8 cellular contexts compared by ENCODE assay signal in genomic region chr16:70429888-70430666, GRCh38. TPM values are rescaled to one million over a fixed set of nuclear protein-coding genes. Genes with fewer than 3 reads are reported as not detected.
A peak's percentile ranks its signal among the peaks of the same experiment; 100 is the strongest.
DNase-seq lines count a peak whose midpoint lies in the region; ATAC-seq and TF ChIP-seq lines count a peak whose summit lies in the region.

No MANE protein-coding gene starts in this region.

- H3K9me3 ChIP-seq in DND-41 (ENCODE audit: insufficient read depth, low read length, severe bottlenecking) = no peaks in the 10 kb centered on the region

- no peak overlapping the region; the same call in 1 of the 2 replicates for H2AFZ ChIP-seq in DND-41 (ENCODE audit: low read depth, low read length)

- peak overlapping the region; percentile 71 for H3K27ac ChIP-seq in DND-41 (ENCODE audit: low read length)

- H3K27me3 ChIP-seq in DND-41 (ENCODE audit: insufficient read depth, low read length, poor library complexity) = no peaks in the 10 kb centered on the region

- no peaks in the 10 kb centered on the region for H3K9me3 Mint-ChIP-seq in activated naive CD8-positive, alpha-beta T cell (ENCODE audit: low read depth)
- H3K9me3 Mint-ChIP-seq in naive thymus-derived CD8-positive, alpha-beta T cell = no peaks in the 10 kb centered on the region

- H3K27ac Mint-ChIP-seq in activated naive CD8-positive, alpha-beta T cell = peak overlapping the region; percentile 92
- peak overlapping the region; percentile 90 to 96 (median 93) for H3K27ac Mint-ChIP-seq in naive thymus-derived CD8-positive, alpha-beta T cell

- H3K4me3 ChIP-seq in DND-41 (ENCODE audit: low read depth in 1 of 2, low read length in 2 of 2) = no peak overlapping the region

- no peak overlapping the region for H3K9ac ChIP-seq in DND-41 (ENCODE audit: low read depth, low read length)

- peak overlapping the region; percentile 43 for H3K4me2 ChIP-seq in DND-41 (ENCODE audit: insufficient read depth, low read length)

- H3K4me1 ChIP-seq in DND-41 (ENCODE audit: insufficient read depth, low read length) = peaks cover 22% of the 10 kb centered on the region

- DNase-seq in DND-41 = no peak
- DNase-seq in naive thymus-derived CD8-positive, alpha-beta T cell = no peak
- DNase-seq in ecto neural progenitor cell (ENCODE audit: low spot score) = no peak
- DNase-seq in NCI-H1694 treated with DMSO at 0.1 percent for 48 hours (lab: John Stamatoyannopoulos, UW) = no peak

- peaks cover 5% of the 10 kb centered on the region for H3K36me3 Mint-ChIP-seq in activated naive CD8-positive, alpha-beta T cell
- peaks cover 0 to 26% (median 3%) of the 10 kb centered on the region in 3 donors for H3K36me3 Mint-ChIP-seq in naive thymus-derived CD8-positive, alpha-beta T cell

- H4K20me1 ChIP-seq in DND-41 (ENCODE audit: insufficient read depth, low read length) = peaks cover 20% of the 10 kb centered on the region

- no peaks in the 10 kb centered on the region for H3K27me3 Mint-ChIP-seq in activated naive CD8-positive, alpha-beta T cell
- H3K27me3 Mint-ChIP-seq in naive thymus-derived CD8-positive, alpha-beta T cell = no peaks in the 10 kb centered on the region

- ATAC-seq in DND-41 (ENCODE audit: insufficient read depth, low read depth) = no peak
- peak; percentile 1 for ATAC-seq in HG02798 (IDR thresholded peaks at IDR 0.05; ENCODE audit: poor library complexity, unreplicated experiment)
- no peak for ATAC-seq in naive thymus-derived CD8-positive, alpha-beta T cell
- no peak for ATAC-seq in HG03354 (IDR thresholded peaks at IDR 0.05; ENCODE audit: poor library complexity, severe bottlenecking, unreplicated experiment)
- ATAC-seq in HG03108 (IDR thresholded peaks at IDR 0.05; ENCODE audit: unreplicated experiment) = no peak

- peak overlapping the region; percentile 73 for H3K4me3 Mint-ChIP-seq in activated naive CD8-positive, alpha-beta T cell
- H3K4me3 Mint-ChIP-seq in naive thymus-derived CD8-positive, alpha-beta T cell = peak overlapping the region; percentile 56 to 86 (median 72)

- POLR2A ChIA-PET in naive thymus-derived CD8-positive, alpha-beta T cell (lab: Charles Lee) = interaction anchor here (0.6 to 4.0 kb wide), 4 partner anchors 9 to 50 kb away, joined by 3 to 23 read pairs (median 3); partner anchors contain the start of gene ST3GAL2

- peaks cover 17% of the 10 kb centered on the region for H3K36me3 ChIP-seq in DND-41 (ENCODE audit: insufficient read depth, low read length)

- H3K79me2 ChIP-seq in DND-41 (ENCODE audit: insufficient read depth, low read length) = peaks cover 81% of the 10 kb centered on the region

- TF ChIP-seq CTCF in DND-41 (IDR thresholded peaks at IDR 0.05; ENCODE audit: borderline replicate concordance, extremely low read depth, low read length, poor library complexity, severe bottlenecking) = no peak

- peaks cover 69% of the 10 kb centered on the region for H3K4me1 Mint-ChIP-seq in activated naive CD8-positive, alpha-beta T cell (ENCODE audit: low read depth)
- H3K4me1 Mint-ChIP-seq in naive thymus-derived CD8-positive, alpha-beta T cell = peaks cover 41 to 85% (median 72%) of the 10 kb centered on the region in 4 donors

RNA-seq across cellular contexts. Expression of gene ST3GAL2, which starts 8.8 kb away (rescaled TPM):
- 10 to 100 TPM; 30.5 to 31.9 TPM for total RNA-seq in naive thymus-derived CD8-positive, alpha-beta T cell
- 10 to 100 TPM; 14.6 to 23.4 (median 16.5) TPM for polyA plus RNA-seq in naive thymus-derived CD8-positive, alpha-beta T cell

RNA-seq across cellular contexts. Expression of gene FCSK, which starts 24.3 kb away (rescaled TPM):
- 10 to 100 TPM; 35.2 to 39.7 TPM for total RNA-seq in naive thymus-derived CD8-positive, alpha-beta T cell
- polyA plus RNA-seq in naive thymus-derived CD8-positive, alpha-beta T cell = 1 to 10 TPM; 4.5 to 9.6 (median 9.3) TPM
